Comparison of ENCODE assay signal across 10 cellular contexts in the genomic region with DNA sequence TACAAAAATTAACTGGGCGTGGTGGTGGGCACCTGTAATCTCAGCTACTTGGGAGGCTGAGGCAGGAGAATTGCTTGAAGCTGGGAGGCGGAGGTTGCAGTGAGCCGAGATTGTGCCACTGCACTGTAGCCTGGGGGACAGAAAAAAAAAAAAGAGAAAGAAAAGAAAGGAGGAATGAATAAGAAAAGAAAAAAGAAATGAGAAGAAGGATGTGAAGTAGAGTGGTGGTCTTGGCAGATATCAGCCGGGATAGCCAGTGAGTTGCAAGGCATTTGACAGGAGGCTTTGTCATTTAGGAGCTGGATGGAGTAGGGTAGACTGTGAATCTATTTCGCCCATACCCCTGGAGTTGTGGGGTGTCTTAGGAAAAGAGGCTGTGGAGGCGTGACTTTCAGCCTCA. TPM values are rescaled to one million over a fixed set of nuclear protein-coding genes. Genes with fewer than 3 reads are reported as not detected.
DNase-seq lines count a peak whose midpoint lies in the region; ATAC-seq and TF ChIP-seq lines count a peak whose summit lies in the region.
"Not testable (repeated sequence)": the region's sequence is repeated elsewhere in the genome, so short reads cannot be mapped to it uniquely, and the experiment has no call there.
"Had no signal": no experiment of that assay in that cellular context is flagged by ENCODE, and none has a peak within 500 bp of the region (broad histone marks: within the 10 kb centered on the region; RNA-seq: fewer than 3 reads in every experiment).

No MANE protein-coding gene starts in this region.

- 89% methylated on average over 6 of the region's 6 CpGs for WGBS in liver
- no CpG with 5 or more reads among the region's 6 CpGs for WGBS in trophoblast cell (ENCODE audit: extremely low coverage, insufficient coverage, insufficient read length)

- H2BK120ac ChIP-seq in trophoblast cell (ENCODE audit: insufficient read depth, low read length, poor library complexity): not testable (repeated sequence)

- peak overlapping the region; percentile 44 for H3K9ac ChIP-seq in Karpas-422 (ENCODE audit: low read length)
- H3K9ac ChIP-seq in adipocyte (ENCODE audit: low read length): peak overlapping the region; percentile 51
- H3K9ac ChIP-seq in liver (ENCODE audit: low read depth in 1 of 2, low read length in 2 of 2); trophoblast cell (ENCODE audit: low read length): not testable (repeated sequence)

- not testable (repeated sequence) for H4K20me1 ChIP-seq in Karpas-422 (ENCODE audit: insufficient read depth, low read depth, low read length)

- peaks cover 59 to 65% (median 60%) of the 10 kb centered on the region in 3 donors for H3K4me1 Mint-ChIP-seq in T-cell
- H3K4me1 Mint-ChIP-seq in activated T-cell treated with anti-CD3 and anti-CD28 coated beads, Interleukin-2, amount 50 U/mL, for 4 hours (ENCODE audit: low read depth): peaks cover 74% of the 10 kb centered on the region

- H4K91ac ChIP-seq in trophoblast cell (ENCODE audit: low read depth, low read length): not testable (repeated sequence)

- H3K79me2 ChIP-seq in Karpas-422 (ENCODE audit: low read length); trophoblast cell (ENCODE audit: control insufficient read depth, insufficient read depth, low read length, poor library complexity): not testable (repeated sequence)

- not testable (repeated sequence) for TF ChIP-seq RAD21 in liver (IDR thresholded peaks at IDR 0.05)

- peak overlapping the region; percentile 71 to 88 for H3K27ac Mint-ChIP-seq in T-cell

- H2AK5ac ChIP-seq in trophoblast cell (ENCODE audit: low read length): not testable (repeated sequence)

- H3K9me3 ChIP-seq in A673 (ENCODE audit: low read depth, low read length, poor library complexity, severe bottlenecking); Karpas-422 (ENCODE audit: low read length); adipocyte (ENCODE audit: control insufficient read depth, low read length); liver (ENCODE audit: control insufficient read depth in 4 of 4, low read length in 3 of 4): not testable (repeated sequence)
- H3K9me3 ChIP-seq in trophoblast cell (ENCODE audit: insufficient read depth, low read depth, low read length): peaks cover 13% of the 10 kb centered on the region

- peak overlapping the region; percentile 16 for H2BK12ac ChIP-seq in trophoblast cell (ENCODE audit: low read length)

- H3K79me1 ChIP-seq in trophoblast cell (ENCODE audit: low read length): not testable (repeated sequence)

- H3K27ac ChIP-seq in A673 (ENCODE audit: low read depth, low read length, poor library complexity, severe bottlenecking) (peak overlapping the region; percentile 62), liver (ENCODE audit: low read depth in 1 of 2, low read length in 2 of 2) (peak overlapping the region; percentile 10 to 15)
- H3K27ac ChIP-seq in Karpas-422 (ENCODE audit: low read length); trophoblast cell (ENCODE audit: low read depth, low read length): not testable (repeated sequence)

- not testable (repeated sequence) for H3K36me3 Mint-ChIP-seq in T-cell; activated T-cell treated with anti-CD3 and anti-CD28 coated beads, Interleukin-2, amount 50 U/mL, for 4 hours (ENCODE audit: insufficient read depth)

- H3K27me3 Mint-ChIP-seq in T-cell; activated T-cell treated with anti-CD3 and anti-CD28 coated beads, Interleukin-2, amount 50 U/mL, for 4 hours (ENCODE audit: low read depth): not testable (repeated sequence)

- POLR2A ChIA-PET in A673 (lab: Charles Lee; ENCODE audit: low non-redundant PET); T-cell (lab: Charles Lee): not testable (repeated sequence)

- not testable (repeated sequence) for DNase-seq in A673 (ENCODE audit: low spot score); Karpas-422; T-cell; activated T-cell treated with anti-CD3 and anti-CD28 coated beads, Interleukin-2, amount 50 U/mL, for 4 hours; adipocyte (ENCODE audit: low read depth); trophoblast cell

- CTCF ChIA-PET in A673 (lab: Charles Lee): interaction anchor here (0.6 kb wide), 1 partner anchor 483 kb away, joined by 5 read pairs; no protein-coding TSS in a partner anchor
- CTCF ChIA-PET in T-cell (lab: Charles Lee): interaction anchor here in 1 of 2 donors (0.7 kb wide), 1 partner anchor 356 kb away, joined by 3 read pairs; a partner anchor contains a TSS

- not testable (repeated sequence) for ATAC-seq in T-cell (replicated peaks in 1 of 4); activated T-cell treated with anti-CD3 and anti-CD28 coated beads, Interleukin-2, amount 50 U/mL, for 4 hours

- peak overlapping the region; percentile 22 for H4K8ac ChIP-seq in trophoblast cell (ENCODE audit: low read depth, low read length)

- not testable (repeated sequence) for H2AFZ ChIP-seq in Karpas-422 (ENCODE audit: low read length); trophoblast cell (ENCODE audit: insufficient read depth, low read length, poor library complexity)

- H4K12ac ChIP-seq in trophoblast cell (ENCODE audit: low read depth, low read length): not testable (repeated sequence)

- TF ChIP-seq CTCF in A673 (conservative IDR thresholded peaks at IDR 0.05; ENCODE audit: low read depth, low read length); GM12875 (IDR thresholded peaks at IDR 0.05; ENCODE audit: borderline replicate concordance, insufficient read depth, low read depth, low read length); liver (IDR thresholded peaks at IDR 0.05; ENCODE audit: low read depth, low read length, missing input control): not testable (repeated sequence)

- H3K23ac ChIP-seq in trophoblast cell (ENCODE audit: low read length): not testable (repeated sequence)

- not testable (repeated sequence) for H3K4me3 ChIP-seq in A673 (ENCODE audit: low read depth, low read length, poor library complexity, severe bottlenecking); Karpas-422 (ENCODE audit: low read length); liver (ENCODE audit: low read depth in 1 of 3, low read length in 3 of 3); trophoblast cell (ENCODE audit: low read depth, low read length)
- H3K4me3 ChIP-seq in GM12875 (ENCODE audit: low read depth, low read length) (peak overlapping the region; percentile 38), adipocyte (ENCODE audit: low read length) (peak overlapping the region; percentile 27)

- H3K4me3 Mint-ChIP-seq in T-cell: peak overlapping the region; percentile 63 to 73 (median 66)
- H3K4me3 Mint-ChIP-seq in activated T-cell treated with anti-CD3 and anti-CD28 coated beads, Interleukin-2, amount 50 U/mL, for 4 hours: peak overlapping the region; percentile 70

- BruUV-seq in A673 (replicated peaks; lab: Mats Ljungman, UMichigan): not testable (repeated sequence)

- H3K4me2 ChIP-seq in Karpas-422 (ENCODE audit: low read depth, low read length, poor library complexity, severe bottlenecking): peak overlapping the region; percentile 45
- H3K4me2 ChIP-seq in trophoblast cell (ENCODE audit: low read length): not testable (repeated sequence)

- H3K4ac ChIP-seq in trophoblast cell (ENCODE audit: low read depth, low read length): not testable (repeated sequence)

- not testable (repeated sequence) for H3K18ac ChIP-seq in trophoblast cell (ENCODE audit: low read length)

- not testable (repeated sequence) for H3K27me3 ChIP-seq in A673 (replicated peaks; ENCODE audit: insufficient read depth, low read depth, low read length, poor library complexity); Karpas-422 (ENCODE audit: low read length); adipocyte (replicated peaks; ENCODE audit: control insufficient read depth, insufficient read depth, low read length); liver (ENCODE audit: control insufficient read depth in 4 of 4, insufficient read depth in 4 of 4, low read length in 3 of 4); trophoblast cell (ENCODE audit: insufficient read depth, low read length)

- H2BK5ac ChIP-seq in trophoblast cell (ENCODE audit: low read depth, low read length, poor library complexity): not testable (repeated sequence)

- not testable (repeated sequence) for H3K9me2 ChIP-seq in Karpas-422 (replicated peaks; ENCODE audit: insufficient read depth, low read length)

- not testable (repeated sequence) for H3K36me3 ChIP-seq in A673 (ENCODE audit: insufficient read depth, low read length, poor library complexity, severe bottlenecking); Karpas-422 (ENCODE audit: insufficient read depth, low read length); trophoblast cell (ENCODE audit: control insufficient read depth in 1 of 2, insufficient read depth in 2 of 2, low read length in 2 of 2)
- H3K36me3 ChIP-seq in adipocyte (ENCODE audit: control insufficient read depth, insufficient read depth, low read length, severe bottlenecking): peaks cover 39% of the 10 kb centered on the region
- H3K36me3 ChIP-seq in liver (ENCODE audit: control insufficient read depth in 4 of 4, insufficient read depth in 3 of 4, low read depth in 1 of 4, low read length in 3 of 4): peaks cover 9 to 47% (median 45%) of the 10 kb centered on the region in 4 donors

- not testable (repeated sequence) for H3K14ac ChIP-seq in trophoblast cell (ENCODE audit: low read length)

- not testable (repeated sequence) for H3K9me3 Mint-ChIP-seq in T-cell; activated T-cell treated with anti-CD3 and anti-CD28 coated beads, Interleukin-2, amount 50 U/mL, for 4 hours

- H3K4me1 ChIP-seq in A673 (ENCODE audit: insufficient read depth, low read length, poor library complexity, severe bottlenecking) (peaks cover 11% of the 10 kb centered on the region), Karpas-422 (ENCODE audit: low read length) (peaks cover 20% of the 10 kb centered on the region), trophoblast cell (ENCODE audit: control insufficient read depth in 1 of 2, insufficient read depth in 2 of 2, low read length in 2 of 2) (peaks cover 7 to 11% of the 10 kb centered on the region in 2 experiments)
- not testable (repeated sequence) for H3K4me1 ChIP-seq in adipocyte (ENCODE audit: control insufficient read depth, insufficient read depth, low read length); liver (ENCODE audit: control insufficient read depth in 4 of 4, insufficient read depth in 4 of 4, low read length in 3 of 4)

- intact Hi-C loops in A673 (cut with micrococcal nuclease; ENCODE audit: unreplicated experiment): not testable (repeated sequence)

RNA-seq across cellular contexts. Expression of a gene that starts 4.4 kb away (rescaled TPM):
- total RNA-seq in A673 (2021): not detected in 2 replicates
- 1.8 TPM in 1 of 2 replicates, not detected in the other for total RNA-seq in Karpas-422 (2014; rRNA removed; shearing (Covaris generic); ENCODE audit: low replicate concordance)
- 10 to 100 TPM in 3 of 5 donors, 1 to 10 TPM in 2; 1.9 to 22.6 (median 12.7) TPM for total RNA-seq in T-cell
- 100 to 1,000 TPM; 244 to 279 (median 255) TPM for total RNA-seq in activated T-cell treated with anti-CD3 and anti-CD28 coated beads, Interleukin-2, amount 50 U/mL, for 4 hours
- 10 to 100 TPM; 10.1 to 75.6 TPM for total RNA-seq in liver
- 10 to 100 TPM in 1 of 2 donors, 1 to 10 TPM in 1; 6.5 to 14.7 TPM for polyA plus RNA-seq in liver
- polyA plus RNA-seq in trophoblast cell (2013): not detected in 2 replicates
- total RNA-seq: dermis microvascular lymphatic vessel endothelial cell, fibroblast of lung had no signal
- polyA plus RNA-seq: fibroblast of lung had no signal

RNA-seq across cellular contexts. Expression of a gene that starts 46.0 kb away (rescaled TPM):
- total RNA-seq in A673 (2021): 1.8 TPM in 2 replicates
- not detected in 2 replicates for total RNA-seq in Karpas-422 (2014; rRNA removed; shearing (Covaris generic); ENCODE audit: low replicate concordance)
- 10 to 100 TPM in 1 of 5 donors, 1 to 10 TPM in 3, not detected in 1; 1.1 to 10.6 (median 7.6) TPM for total RNA-seq in T-cell
- 1 to 10 TPM; 6.5 to 7.4 (median 6.7) TPM for total RNA-seq in activated T-cell treated with anti-CD3 and anti-CD28 coated beads, Interleukin-2, amount 50 U/mL, for 4 hours
- total RNA-seq in liver: 1,000 to 10,000 TPM; 4,543 to 9,349 TPM
- polyA plus RNA-seq in liver: 1,000 to 10,000 TPM; 7,734 to 8,295 TPM
- 4.5 and 5.1 TPM in 2 replicates for polyA plus RNA-seq in trophoblast cell (2013)

Comparison
In these comparisons a context has a peak if more than half of its experiments do, and no peak if none do; other contexts are left out.
1. RNA of a gene that starts 46.0 kb away (total RNA-seq): 4,543 to 9,349 TPM in liver; 6.5 to 7.4 TPM in activated T-cell treated with anti-CD3 and anti-CD28 coated beads, Interleukin-2, amount 50 U/mL, for 4 hours, 1.1 to 10.6 TPM in T-cell, 1.8 TPM in A673 and not detected in Karpas-422; every median in the first group is over 100 times any median in the second.